36 cellular contexts compared by ENCODE assay signal in genomic region chrY:12715376-12715775, GRCh38. TPM values are rescaled to one million over a fixed set of nuclear protein-coding genes. Genes with fewer than 3 reads are reported as not detected.
"Had no signal": no experiment of that assay in that cellular context is flagged by ENCODE, and none has a peak within 500 bp of the region (broad histone marks: within the 10 kb centered on the region; RNA-seq: fewer than 3 reads in every experiment).

No MANE protein-coding gene starts in this region.

- H3K4me3 ChIP-seq: MG63 had no signal

- H3K9me3 ChIP-seq: MG63 had no signal

- H3K27me3 ChIP-seq: MG63 had no signal

- DNase-seq: Karpas-422, Kasumi-1, KBM-7, KG1, MG63, MM.1S, MV-4-11, NCI-H1048, NCI-H1092, NCI-H1092 treated with DMSO at 0.1 percent for 48 hours, NCI-H1105, NCI-H1105 treated with DMSO at 0.1 percent for 48 hours, NCI-H1417, NCI-H1417 treated with DMSO at 0.1 percent for 48 hours, NCI-H1436, NCI-H1436 treated with DMSO at 0.1 percent for 48 hours, NCI-H146, NCI-H1694, NCI-H1694 treated with DMSO at 0.1 percent for 48 hours, NCI-H187, NCI-H187 treated with DMSO at 0.1 percent for 48 hours, NCI-H1930, NCI-H2029, NCI-H2029 treated with DMSO at 0.1 percent for 48 hours, NCI-H2081, NCI-H2081 treated with DMSO at 0.1 percent for 48 hours, NCI-H2107, NCI-H2171, NCI-H2171 treated with DMSO at 0.1 percent for 48 hours, NCI-H2227 treated with DMSO at 0.1 percent for 48 hours, NCI-H226, NCI-H345, NCI-H446, NCI-H446 treated with DMSO at 0.1 percent for 48 hours had no signal

- H3K27ac ChIP-seq: KMS-11 had no signal

RNA-seq across cellular contexts. Expression of gene USP9Y, which starts 14.3 kb away (rescaled TPM):
- total RNA-seq: MCF 10A had no signal
